Comparison of ENCODE assay signal across 9 cellular contexts in genomic region chr2:140586379-140586778, GRCh38.
DNase-seq lines count a peak whose midpoint lies in the region; ATAC-seq and TF ChIP-seq lines count a peak whose summit lies in the region.
"Had no signal": no experiment of that assay in that cellular context is flagged by ENCODE, and none has a peak within 500 bp of the region (broad histone marks: within the 10 kb centered on the region; RNA-seq: fewer than 3 reads in every experiment).

No MANE protein-coding gene starts in this region.

- H3K4me1 Mint-ChIP-seq in Caco-2 (ENCODE audit: low read depth, unreplicated experiment), result no peaks in the 10 kb centered on the region
- H3K4me1 Mint-ChIP-seq: IgD-negative memory B cell had no signal

- DNase-seq in Caco-2 (peak; percentile 41 to 57), SK-N-SH (peak; percentile 21), left lobe of liver (ENCODE audit: low spot score) (no peak), NCI-H2196 (lab: John Stamatoyannopoulos, UW; ENCODE audit: unreplicated experiment) (no peak), psoas muscle (no peak)

- CTCF ChIA-PET in Caco-2 (lab: Charles Lee), result interaction anchor here (1.1 to 1.2 kb wide), 2 partner anchors 10 to 20 kb away, joined by 3 read pairs; no protein-coding TSS in a partner anchor
- CTCF ChIA-PET in SK-N-SH (lab: Yijun Ruan, JAX), result interaction anchor here (1.2 to 1.7 kb wide), 4 partner anchors 11 to 134 kb away, joined by 3 to 4 read pairs (median 4); no protein-coding TSS in a partner anchor

- no peak overlapping the region for H3K27ac ChIP-seq in SK-N-SH (ENCODE audit: low read depth in 2 of 2, low read length in 1 of 2)
- H3K27ac ChIP-seq in psoas muscle, result no peak overlapping the region

- H3K27me3 ChIP-seq in Caco-2 (replicated peaks; ENCODE audit: control insufficient read depth, insufficient read depth, low read length) (no peaks in the 10 kb centered on the region), SK-N-SH (ENCODE audit: insufficient read depth) (no peaks in the 10 kb centered on the region), psoas muscle (ENCODE audit: insufficient read depth in 3 of 3, low read length in 2 of 3) (no peaks in the 10 kb centered on the region)

- H3K36me3 ChIP-seq in Caco-2 (ENCODE audit: control insufficient read depth, insufficient read depth, low read length) (no peaks in the 10 kb centered on the region), SK-N-SH (replicated peaks in 1 of 2; ENCODE audit: control insufficient read depth in 1 of 2, insufficient read depth in 2 of 2, low read length in 1 of 2) (no peaks in the 10 kb centered on the region), psoas muscle (ENCODE audit: insufficient read depth in 1 of 2, low read depth in 1 of 2) (no peaks in the 10 kb centered on the region)

- H3K27ac Mint-ChIP-seq in Caco-2 (ENCODE audit: unreplicated experiment), result no peak overlapping the region
- H3K27ac Mint-ChIP-seq: IgD-negative memory B cell had no signal

- POLR2A ChIA-PET in Caco-2 (lab: Charles Lee), result no interaction called here
- POLR2A ChIA-PET in SK-N-SH (lab: Yijun Ruan, JAX), result no interaction called here

- no peak overlapping the region for H3K4me2 ChIP-seq in SK-N-SH

- H3F3A ChIP-seq in SK-N-SH (replicated peaks; ENCODE audit: insufficient read depth), result no peaks in the 10 kb centered on the region

- no peak overlapping the region for H3K4me3 Mint-ChIP-seq in Caco-2 (ENCODE audit: unreplicated experiment)
- H3K4me3 Mint-ChIP-seq: IgD-negative memory B cell had no signal

- no peak for TF ChIP-seq EP300 in SK-N-SH (IDR thresholded peaks at IDR 0.05; ENCODE audit: borderline replicate concordance in 1 of 2, low read depth in 1 of 2, low read length in 1 of 2)

- intact Hi-C loops in Caco-2 (cut with micrococcal nuclease; ENCODE audit: unreplicated experiment) (loop anchor here (1.0 kb wide), 2 partner anchors 110 to 277 kb away; no protein-coding TSS in a partner anchor), psoas muscle (cut with DNase I) (no loop called here)

- peak; percentile 40 for TF ChIP-seq RAD21 in SK-N-SH (IDR thresholded peaks at IDR 0.05; ENCODE audit: low read length)

- WGBS in SK-N-SH (ENCODE audit: low lambda C conversion rate), result 88% methylated on average over 2 of the region's 2 CpGs
- WGBS in psoas muscle, 3 donors, result 68 to 77% (median 68%) methylated on average over 2 of the region's 2 CpGs

- H3K9me3 ChIP-seq in Caco-2, result no peaks in the 10 kb centered on the region
- H3K9me3 ChIP-seq in SK-N-SH, result no peaks in the 10 kb centered on the region
- no peaks in the 10 kb centered on the region for H3K9me3 ChIP-seq in psoas muscle

- H3K27me3 Mint-ChIP-seq in Caco-2 (ENCODE audit: insufficient read depth, unreplicated experiment), result peaks cover 8% of the 10 kb centered on the region
- H3K27me3 Mint-ChIP-seq: IgD-negative memory B cell had no signal

- H3K4me3 ChIP-seq in Caco-2 (ENCODE audit: low read depth, low read length) (no peak overlapping the region), SK-N-SH (ENCODE audit: low read depth in 2 of 2, low read length in 1 of 2) (no peak overlapping the region), psoas muscle (no peak overlapping the region)

- H2AFZ ChIP-seq in SK-N-SH (ENCODE audit: low read depth), result no peak overlapping the region

- no peaks in the 10 kb centered on the region for H3K79me2 ChIP-seq in SK-N-SH (ENCODE audit: insufficient read depth)

- H3K4me1 ChIP-seq in Caco-2 (no peaks in the 10 kb centered on the region), SK-N-SH (ENCODE audit: control insufficient read depth in 1 of 2, insufficient read depth in 2 of 2, low read depth in 1 of 2, low read length in 1 of 2) (no peaks in the 10 kb centered on the region; a peak in 1 of 4 replicates), psoas muscle (no peaks in the 10 kb centered on the region)

- TF ChIP-seq CTCF in Caco-2 (IDR thresholded peaks at IDR 0.05; ENCODE audit: insufficient read depth in 1 of 2, low read depth in 1 of 2, low read length in 1 of 2, severe bottlenecking in 1 of 2, unreplicated experiment in 1 of 2) (peak; percentile 46 to 83), SK-N-SH (IDR thresholded peaks at IDR 0.05) (peak; percentile 57), psoas muscle (IDR thresholded peaks at IDR 0.05) (no peak)

- H3K9me2 ChIP-seq in SK-N-SH, result no peaks in the 10 kb centered on the region

- H3K9me3 Mint-ChIP-seq in Caco-2 (ENCODE audit: unreplicated experiment), result no peaks in the 10 kb centered on the region

- no peaks in the 10 kb centered on the region for H4K20me1 ChIP-seq in SK-N-SH (ENCODE audit: insufficient read depth)

- BruUV-seq in Caco-2 (replicated peaks; lab: Mats Ljungman, UMichigan), result no TSS peak

- no peaks in the 10 kb centered on the region for H3K36me3 Mint-ChIP-seq in Caco-2 (ENCODE audit: insufficient read depth, unreplicated experiment)
- H3K36me3 Mint-ChIP-seq: IgD-negative memory B cell had no signal

- ATAC-seq in GM19455 (IDR thresholded peaks at IDR 0.05; ENCODE audit: unreplicated experiment) (peak; percentile 95), HG03432 (IDR thresholded peaks at IDR 0.05; ENCODE audit: unreplicated experiment) (peak; percentile 100), left lobe of liver (peak; percentile 91), HG03108 (IDR thresholded peaks at IDR 0.05; ENCODE audit: unreplicated experiment) (no peak), psoas muscle (no peak)

- no peak overlapping the region for H3K9ac ChIP-seq in SK-N-SH

TF ChIP-seq in SK-N-SH, 30 proteins besides CTCF, POLR2A, EP300 and RAD21:
- TF ChIP-seq MEF2A (IDR thresholded peaks at IDR 0.05; ENCODE audit: borderline replicate concordance, low read depth), result no peak
- peak; percentile 35; the same call in 1 of the 2 replicates for TF ChIP-seq SMC3 (IDR thresholded peaks at IDR 0.05; ENCODE audit: low read depth, low read length)

Comparison
In these comparisons a context has a peak if more than half of its experiments do, and no peak if none do; other contexts are left out.
1. DNase-seq: peak in Caco-2 (2 of 2) and SK-N-SH (single experiment); none in left lobe of liver (single experiment), NCI-H2196 (single experiment) and psoas muscle (0 of 2).
2. ATAC-seq: peak in GM19455 (single experiment), HG03432 (single experiment) and left lobe of liver (single experiment); none in HG03108 (single experiment) and psoas muscle (0 of 4).